11 cellular contexts compared by ENCODE assay signal in the genomic region with DNA sequence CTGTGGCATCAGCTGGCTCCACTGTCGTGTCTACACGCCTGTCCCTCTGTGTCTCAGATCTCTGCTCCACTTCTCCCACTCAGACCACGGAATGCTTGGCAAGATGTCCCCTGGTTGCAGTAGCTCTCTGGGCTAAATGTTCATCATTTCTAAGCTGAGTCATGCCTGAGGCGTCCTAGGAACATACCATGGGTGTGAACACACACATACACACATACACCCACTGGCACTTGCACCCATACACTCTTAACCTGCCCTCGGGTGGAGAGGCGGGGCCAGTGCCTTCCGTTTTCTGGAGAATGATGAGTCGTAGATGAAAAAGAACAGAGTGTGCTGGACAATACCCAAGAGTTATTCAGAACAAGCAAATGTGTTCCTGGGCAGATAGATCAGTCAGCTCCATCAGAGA.
DNase-seq lines count a peak whose midpoint lies in the region; ATAC-seq and TF ChIP-seq lines count a peak whose summit lies in the region.
"Had no signal": no experiment of that assay in that cellular context is flagged by ENCODE, and none has a peak within 500 bp of the region (broad histone marks: within the 10 kb centered on the region; RNA-seq: fewer than 3 reads in every experiment).

No MANE protein-coding gene starts in this region.

- no peak overlapping the region for H3K4me3 Mint-ChIP-seq in activated T-cell treated with anti-CD3 and anti-CD28 coated beads, Interleukin-2, amount 50 U/mL, for 72 hours
- H3K4me3 Mint-ChIP-seq in activated T-helper 2 cell treated with anti-CD3 and anti-CD28 coated beads, Interferon-gamma antibody, Interleukin-2, Interleukin-4, amounts not matched to agents 10 μg/mL and 5 μg/mL and 100 μg/mL, durations not matched to agents 14 hours and 24 hours and 36 hours (ENCODE audit: low read depth) = no peak overlapping the region
- H3K4me3 Mint-ChIP-seq: activated naive CD8-positive, alpha-beta T cell treated with anti-CD3 and anti-CD28 coated beads, Interleukin-2, amount 10 ng/mL, durations not matched to agents 7 days and 5 days; CD4-positive, CD25-positive, alpha-beta regulatory T cell had no signal

- H3K27me3 Mint-ChIP-seq in activated T-cell treated with anti-CD3 and anti-CD28 coated beads, Interleukin-2, amount 50 U/mL, for 72 hours (ENCODE audit: low read depth) = peaks cover 14% of the 10 kb centered on the region
- peaks cover 4% of the 10 kb centered on the region for H3K27me3 Mint-ChIP-seq in activated T-helper 2 cell treated with anti-CD3 and anti-CD28 coated beads, Interferon-gamma antibody, Interleukin-2, Interleukin-4, amounts not matched to agents 10 μg/mL and 5 μg/mL and 100 μg/mL, durations not matched to agents 14 hours and 24 hours and 36 hours (ENCODE audit: low read depth)

- H3K9me3 Mint-ChIP-seq in activated T-cell treated with anti-CD3 and anti-CD28 coated beads, Interleukin-2, amount 50 U/mL, for 72 hours = no peaks in the 10 kb centered on the region
- no peaks in the 10 kb centered on the region for H3K9me3 Mint-ChIP-seq in activated T-helper 2 cell treated with anti-CD3 and anti-CD28 coated beads, Interferon-gamma antibody, Interleukin-2, Interleukin-4, amounts not matched to agents 10 μg/mL and 5 μg/mL and 100 μg/mL, durations not matched to agents 14 hours and 24 hours and 36 hours
- H3K9me3 Mint-ChIP-seq: activated naive CD8-positive, alpha-beta T cell treated with anti-CD3 and anti-CD28 coated beads, Interleukin-2, amount 10 ng/mL, durations not matched to agents 7 days and 5 days; CD4-positive, CD25-positive, alpha-beta regulatory T cell had no signal

- H3K36me3 ChIP-seq in lower lobe of right lung (peaks cover 19% of the 10 kb centered on the region), uterus (no peaks in the 10 kb centered on the region)
- H3K36me3 ChIP-seq: neutrophil had no signal

- H3K27ac Mint-ChIP-seq in activated T-cell treated with anti-CD3 and anti-CD28 coated beads, Interleukin-2, amount 50 U/mL, for 72 hours = no peak overlapping the region
- no peak overlapping the region for H3K27ac Mint-ChIP-seq in activated T-helper 2 cell treated with anti-CD3 and anti-CD28 coated beads, Interferon-gamma antibody, Interleukin-2, Interleukin-4, amounts not matched to agents 10 μg/mL and 5 μg/mL and 100 μg/mL, durations not matched to agents 14 hours and 24 hours and 36 hours
- H3K27ac Mint-ChIP-seq: activated naive CD8-positive, alpha-beta T cell treated with anti-CD3 and anti-CD28 coated beads, Interleukin-2, amount 10 ng/mL, durations not matched to agents 7 days and 5 days; CD4-positive, CD25-positive, alpha-beta regulatory T cell had no signal

- no peak overlapping the region for H3K4me3 ChIP-seq in lower lobe of right lung
- H3K4me3 ChIP-seq in uterus = no peak overlapping the region

- H3K4me1 Mint-ChIP-seq in activated T-cell treated with anti-CD3 and anti-CD28 coated beads, Interleukin-2, amount 50 U/mL, for 72 hours (ENCODE audit: low read depth) = no peaks in the 10 kb centered on the region
- peaks cover 2% of the 10 kb centered on the region for H3K4me1 Mint-ChIP-seq in activated T-helper 2 cell treated with anti-CD3 and anti-CD28 coated beads, Interferon-gamma antibody, Interleukin-2, Interleukin-4, amounts not matched to agents 10 μg/mL and 5 μg/mL and 100 μg/mL, durations not matched to agents 14 hours and 24 hours and 36 hours (ENCODE audit: low read depth)

- H3K4me1 ChIP-seq in lower lobe of right lung (peaks cover 49% of the 10 kb centered on the region), uterus (peaks cover 20 to 28% of the 10 kb centered on the region in 2 donors)

- DNase-seq in activated T-cell treated with anti-CD3 and anti-CD28 coated beads, Interleukin-2, amount 50 U/mL, for 72 hours = no peak
- DNase-seq in activated T-cell treated with anti-CD3 and anti-CD28 coated beads, Interleukin-2, amount 50 U/mL, for 48 hours = no peak
- no peak for DNase-seq in lower lobe of right lung
- peak; percentile 77 to 82 for DNase-seq in uterus
- no peak for DNase-seq in activated T-helper 2 cell treated with anti-CD3 and anti-CD28 coated beads, Interferon-gamma antibody, Interleukin-2, Interleukin-4, amounts not matched to agents 10 μg/mL and 5 μg/mL and 100 μg/mL, durations not matched to agents 14 hours and 24 hours and 36 hours (ENCODE audit: low spot score)
- no peak for DNase-seq in globus pallidus (ENCODE audit: low spot score)
- DNase-seq: activated naive CD8-positive, alpha-beta T cell treated with anti-CD3 and anti-CD28 coated beads, Interleukin-2, amount 10 ng/mL, durations not matched to agents 7 days and 5 days; CD4-positive, CD25-positive, alpha-beta regulatory T cell had no signal

- H3K27me3 ChIP-seq in lower lobe of right lung (ENCODE audit: low read depth) = no peaks in the 10 kb centered on the region
- H3K27me3 ChIP-seq in uterus = no peaks in the 10 kb centered on the region
- H3K27me3 ChIP-seq: neutrophil had no signal

- H3K36me3 Mint-ChIP-seq in activated T-cell treated with anti-CD3 and anti-CD28 coated beads, Interleukin-2, amount 50 U/mL, for 72 hours (ENCODE audit: insufficient read depth in 2 of 2) = no peaks in the 10 kb centered on the region
- H3K36me3 Mint-ChIP-seq in activated T-helper 2 cell treated with anti-CD3 and anti-CD28 coated beads, Interferon-gamma antibody, Interleukin-2, Interleukin-4, amounts not matched to agents 10 μg/mL and 5 μg/mL and 100 μg/mL, durations not matched to agents 14 hours and 24 hours and 36 hours (ENCODE audit: low read depth) = no peaks in the 10 kb centered on the region
- H3K36me3 Mint-ChIP-seq: activated naive CD8-positive, alpha-beta T cell treated with anti-CD3 and anti-CD28 coated beads, Interleukin-2, amount 10 ng/mL, durations not matched to agents 7 days and 5 days; CD4-positive, CD25-positive, alpha-beta regulatory T cell had no signal

- peak; percentile 44 for ATAC-seq in activated T-cell treated with anti-CD3 and anti-CD28 coated beads, Interleukin-2, amount 50 U/mL, for 72 hours (replicated peaks in 1 of 2)
- peak; percentile 72 to 81 for ATAC-seq in lower lobe of right lung
- no peak for ATAC-seq in HG03378 (IDR thresholded peaks at IDR 0.05; ENCODE audit: unreplicated experiment)

- intact Hi-C loops in lower lobe of right lung (cut with DNase I) (no loop called here), uterus (cut with DNase I; ENCODE audit: low total_unique reads) (no loop called here)
- intact Hi-C loops in activated T-helper 2 cell treated with anti-CD3 and anti-CD28 coated beads, Interferon-gamma antibody, Interleukin-2, Interleukin-4, amounts not matched to agents 10 μg/mL and 5 μg/mL and 100 μg/mL, durations not matched to agents 14 hours and 24 hours and 36 hours (cut with micrococcal nuclease) = no loop called here

- TF ChIP-seq CTCF in lower lobe of right lung (IDR thresholded peaks at IDR 0.05) (no peak), uterus (IDR thresholded peaks at IDR 0.05) (no peak)

- TF ChIP-seq POLR2A in uterus (IDR thresholded peaks at IDR 0.05) = no peak

- H3K27ac ChIP-seq in cingulate gyrus (ENCODE audit: low read depth, low read length) (peak overlapping the region; percentile 60), lower lobe of right lung (peak overlapping the region; percentile 76), uterus (peak overlapping the region; percentile 85 to 99)
- H3K27ac ChIP-seq: neutrophil had no signal

- H3K9me3 ChIP-seq in lower lobe of right lung = no peaks in the 10 kb centered on the region
- H3K9me3 ChIP-seq in uterus = no peaks in the 10 kb centered on the region
- H3K9me3 ChIP-seq: neutrophil had no signal

Comparison
In these comparisons a context has a peak if more than half of its experiments do, and no peak if none do; other contexts are left out.
1. DNase-seq: peak in uterus (2 of 2); none in activated T-cell treated with anti-CD3 and anti-CD28 coated beads, Interleukin-2, amount 50 U/mL, for 72 hours (0 of 2), activated T-cell treated with anti-CD3 and anti-CD28 coated beads, Interleukin-2, amount 50 U/mL, for 48 hours (0 of 2), lower lobe of right lung (single experiment), activated T-helper 2 cell treated with anti-CD3 and anti-CD28 coated beads, Interferon-gamma antibody, Interleukin-2, Interleukin-4, amounts not matched to agents 10 μg/mL and 5 μg/mL and 100 μg/mL, durations not matched to agents 14 hours and 24 hours and 36 hours (single experiment) and globus pallidus (single experiment).
2. Peak in every context shown above with its lines, with median percentiles within 50 percentile points of each other: H3K27ac ChIP-seq.